Comparison of ENCODE assay signal across 8 cellular contexts in the genomic region with DNA sequence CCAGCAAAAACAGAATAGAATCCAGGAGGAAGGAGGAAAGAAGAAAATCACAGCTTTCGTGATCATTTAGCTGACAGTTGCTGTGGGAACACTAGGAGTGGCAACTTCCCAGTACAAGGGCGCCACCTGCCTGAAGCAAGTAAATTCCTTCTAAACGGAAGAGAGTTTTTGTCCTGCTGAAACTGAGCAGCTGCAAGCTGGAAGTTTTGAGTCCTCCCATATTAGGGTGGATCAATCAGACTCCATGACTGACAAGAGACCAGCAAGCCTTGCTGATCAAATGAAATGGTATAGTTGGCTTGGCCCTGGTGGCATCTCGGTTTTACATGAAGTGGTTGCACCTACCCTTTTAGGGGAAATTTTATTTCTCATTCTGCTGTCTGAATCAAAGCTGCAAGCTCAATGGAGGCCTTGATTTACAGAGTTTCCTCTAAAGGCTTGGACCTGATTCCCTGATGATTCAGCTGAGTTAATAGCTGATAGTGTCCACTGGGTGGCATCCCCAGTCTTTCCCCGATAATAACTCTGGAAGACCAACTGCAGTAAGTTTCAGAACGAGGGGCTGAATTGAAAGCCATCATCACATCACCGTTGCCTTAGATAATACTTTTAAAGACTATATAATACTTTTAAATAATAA.
DNase-seq lines count a peak whose midpoint lies in the region; ATAC-seq, FAIRE-seq and TF ChIP-seq lines count a peak whose summit lies in the region.

No MANE protein-coding gene starts in this region.

- H3K9me3 Mint-ChIP-seq in GM23338 (no peaks in the 10 kb centered on the region), neural crest cell (no peaks in the 10 kb centered on the region)

- H3K27ac Mint-ChIP-seq in GM23338 = 0 out of 2 replicates have a peak overlapping the region, but pooled peaks have one; percentile 67
- no peak overlapping the region for H3K27ac Mint-ChIP-seq in neural crest cell (ENCODE audit: unreplicated experiment)

- H3F3A ChIP-seq in GM23338 (replicated peaks; ENCODE audit: low read depth) = no peaks in the 10 kb centered on the region

- H3K36me3 Mint-ChIP-seq in GM23338 (ENCODE audit: low read depth) (no peaks in the 10 kb centered on the region), neural crest cell (ENCODE audit: low read depth) (no peaks in the 10 kb centered on the region)

- no peaks in the 10 kb centered on the region for H3K36me3 ChIP-seq in GM23338 (ENCODE audit: insufficient read depth)

- H3K27me3 Mint-ChIP-seq in GM23338 (ENCODE audit: insufficient read depth, low read depth, poor library complexity) (no peaks in the 10 kb centered on the region), neural crest cell (ENCODE audit: low read depth) (no peaks in the 10 kb centered on the region)

- no peaks in the 10 kb centered on the region for H4K20me1 ChIP-seq in GM23338 (replicated peaks; ENCODE audit: insufficient read depth)

- TF ChIP-seq CTCF in GM23338 (conservative IDR thresholded peaks at IDR 0.05; ENCODE audit: low read depth in 2 of 2) (peak; percentile 76 to 89), fibroblast of villous mesenchyme (IDR thresholded peaks at IDR 0.05; ENCODE audit: insufficient read depth, low read depth, low read length) (peak; percentile 72), neural crest cell (conservative IDR thresholded peaks at IDR 0.05) (peak; percentile 84)

- no peaks in the 10 kb centered on the region for H3K79me2 ChIP-seq in GM23338 (replicated peaks; ENCODE audit: insufficient read depth)

- ATAC-seq in GM23338 (peak; percentile 97), GM18505 (IDR thresholded peaks at IDR 0.05; ENCODE audit: unreplicated experiment) (no peak)

- DNase-seq in DMS79 treated with DMSO at 0.1 percent for 48 hours (lab: John Stamatoyannopoulos, UW) (peak; percentile 80), GM23338 (ENCODE audit: low spot score) (peak; percentile 84), NCI-H1694 (lab: John Stamatoyannopoulos, UW) (peak; percentile 51), fibroblast of villous mesenchyme (ENCODE audit: low read depth) (peak; percentile 81), neural crest cell (ENCODE audit: low read depth, low spot score) (peak; percentile 70), OCI-M2 (lab: John Stamatoyannopoulos, UW; ENCODE audit: unreplicated experiment) (no peak)

- H3K4me3 ChIP-seq in GM23338 = no peak overlapping the region
- H3K4me3 ChIP-seq in fibroblast of villous mesenchyme (ENCODE audit: low read depth, low read length) = no peak overlapping the region

- FAIRE-seq in TTC549 (lab: Jason Lieb, UNC) = peak; percentile 97

- no peaks in the 10 kb centered on the region for H3K4me1 ChIP-seq in GM23338 (ENCODE audit: insufficient read depth)

- no peak for TF ChIP-seq POLR2A in GM18505 (IDR thresholded peaks at IDR 0.05; ENCODE audit: borderline replicate concordance, extremely low read depth, insufficient read depth, insufficient read length)

- no peak overlapping the region for H3K4me3 Mint-ChIP-seq in GM23338
- no peak overlapping the region for H3K4me3 Mint-ChIP-seq in neural crest cell

- no peak overlapping the region for H3K27ac ChIP-seq in GM23338 (ENCODE audit: low read depth)

- H3K4me2 ChIP-seq in GM23338 = no peak overlapping the region

- peaks cover 4% of the 10 kb centered on the region; the same call in 2 of the 3 replicates for H3K4me1 Mint-ChIP-seq in GM23338
- H3K4me1 Mint-ChIP-seq in neural crest cell = peaks cover 12% of the 10 kb centered on the region

- H3K9me2 ChIP-seq in GM23338 (ENCODE audit: insufficient read depth) = no peaks in the 10 kb centered on the region

- no peaks in the 10 kb centered on the region for H3K27me3 ChIP-seq in GM23338 (ENCODE audit: insufficient read depth)

- no peak overlapping the region for H2AFZ ChIP-seq in GM23338

TF ChIP-seq in GM23338, 12 proteins besides CTCF, POLR2A, EP300 and RAD21:
- TF ChIP-seq JUNB (IDR thresholded peaks at IDR 0.05; ENCODE audit: unreplicated experiment) = no peak
- TF ChIP-seq NANOG (IDR thresholded peaks at IDR 0.05; ENCODE audit: borderline replicate concordance) = no peak
- no peak for TF ChIP-seq EZH2phosphoT487 (IDR thresholded peaks at IDR 0.05; ENCODE audit: unreplicated experiment)
